In the genomic region with DNA sequence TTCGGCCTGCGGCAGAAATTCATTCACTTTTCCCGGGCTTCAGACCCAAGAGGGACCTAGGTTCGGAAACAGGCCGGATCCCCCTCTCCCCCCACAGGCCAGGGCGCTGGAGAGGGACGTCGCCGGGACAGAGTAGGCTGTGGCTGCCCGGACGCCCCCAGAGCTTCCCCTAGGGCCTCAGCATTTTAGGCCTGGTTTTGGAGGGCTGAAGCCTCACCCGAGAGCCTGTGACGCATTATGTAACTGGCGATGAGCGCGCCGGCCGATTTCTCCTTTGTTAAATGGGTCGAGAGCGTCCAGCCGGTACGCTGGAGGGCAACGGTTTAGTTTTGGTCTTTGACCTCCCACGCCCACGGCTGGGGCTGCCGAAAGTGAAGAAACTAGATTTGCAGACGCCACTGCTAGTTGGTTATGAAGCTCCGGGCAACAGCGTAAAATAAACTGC, we compare ENCODE assay signal across 8 cellular contexts. TPM values are rescaled to one million over a fixed set of nuclear protein-coding genes. Genes with fewer than 3 reads are reported as not detected.
A peak's percentile ranks its signal among the peaks of the same experiment; 100 is the strongest.
DNase-seq lines count a peak whose midpoint lies in the region; ATAC-seq lines count a peak whose summit lies in the region.

No MANE protein-coding gene starts in this region.

- DNase-seq in C1 segment of cervical spinal cord (lab: John Stamatoyannopoulos, UW) (peak in 11 of 14 donors; percentile 17 to 73 (median 46)), HT-29 (ENCODE audit: low spot score) (peak; percentile 26), cerebellum (ENCODE audit: low spot score) (peak; percentile 48), left lobe of liver (ENCODE audit: low spot score) (peak; percentile 92)
- DNase-seq in activated CD4-positive, CD25-positive, alpha-beta regulatory T cell treated with anti-CD3 and anti-CD28 coated beads, Interleukin-2, amount 50 U/mL, for 72 hours = peak; percentile 52
- DNase-seq in stimulated activated CD4-positive, alpha-beta T cell treated with anti-CD3 and anti-CD28 coated beads, Interleukin-2, amount 100 ng/mL, for 48 hours = peak; percentile 27 to 34

- ATAC-seq in GM19455 (IDR thresholded peaks at IDR 0.05; ENCODE audit: unreplicated experiment) (peak; percentile 45), left lobe of liver (peak; percentile 71), GM18861 (IDR thresholded peaks at IDR 0.05; ENCODE audit: unreplicated experiment) (no peak)

RNA-seq across cellular contexts. Expression of a gene that starts 0.7 kb away (rescaled TPM):
- 256 and 291 TPM in 2 replicates for total RNA-seq in HT-29 (2014; rRNA removed; shearing (Covaris generic))
- total RNA-seq in cerebellum = 160 TPM
- 662 TPM for total RNA-seq in left lobe of liver

RNA-seq across cellular contexts. Expression of a gene that starts 32.8 kb away (rescaled TPM):
- total RNA-seq in HT-29 (2014; rRNA removed; shearing (Covaris generic)) = 37.4 and 40.8 TPM in 2 replicates
- total RNA-seq in cerebellum (13.3 TPM), left lobe of liver (20.7 TPM)

Comparison
In these comparisons a context has a peak if more than half of its experiments do, and no peak if none do; other contexts are left out.
1. DNase-seq: peak in every context shown above with its lines; median percentile 92 in left lobe of liver; 52 in activated CD4-positive, CD25-positive, alpha-beta regulatory T cell treated with anti-CD3 and anti-CD28 coated beads, Interleukin-2, amount 50 U/mL, for 72 hours; 48 in cerebellum; 46 in C1 segment of cervical spinal cord; 30 in stimulated activated CD4-positive, alpha-beta T cell treated with anti-CD3 and anti-CD28 coated beads, Interleukin-2, amount 100 ng/mL, for 48 hours; 26 in HT-29.